ENCODE assay signal across 1 cellular context in the genomic region with DNA sequence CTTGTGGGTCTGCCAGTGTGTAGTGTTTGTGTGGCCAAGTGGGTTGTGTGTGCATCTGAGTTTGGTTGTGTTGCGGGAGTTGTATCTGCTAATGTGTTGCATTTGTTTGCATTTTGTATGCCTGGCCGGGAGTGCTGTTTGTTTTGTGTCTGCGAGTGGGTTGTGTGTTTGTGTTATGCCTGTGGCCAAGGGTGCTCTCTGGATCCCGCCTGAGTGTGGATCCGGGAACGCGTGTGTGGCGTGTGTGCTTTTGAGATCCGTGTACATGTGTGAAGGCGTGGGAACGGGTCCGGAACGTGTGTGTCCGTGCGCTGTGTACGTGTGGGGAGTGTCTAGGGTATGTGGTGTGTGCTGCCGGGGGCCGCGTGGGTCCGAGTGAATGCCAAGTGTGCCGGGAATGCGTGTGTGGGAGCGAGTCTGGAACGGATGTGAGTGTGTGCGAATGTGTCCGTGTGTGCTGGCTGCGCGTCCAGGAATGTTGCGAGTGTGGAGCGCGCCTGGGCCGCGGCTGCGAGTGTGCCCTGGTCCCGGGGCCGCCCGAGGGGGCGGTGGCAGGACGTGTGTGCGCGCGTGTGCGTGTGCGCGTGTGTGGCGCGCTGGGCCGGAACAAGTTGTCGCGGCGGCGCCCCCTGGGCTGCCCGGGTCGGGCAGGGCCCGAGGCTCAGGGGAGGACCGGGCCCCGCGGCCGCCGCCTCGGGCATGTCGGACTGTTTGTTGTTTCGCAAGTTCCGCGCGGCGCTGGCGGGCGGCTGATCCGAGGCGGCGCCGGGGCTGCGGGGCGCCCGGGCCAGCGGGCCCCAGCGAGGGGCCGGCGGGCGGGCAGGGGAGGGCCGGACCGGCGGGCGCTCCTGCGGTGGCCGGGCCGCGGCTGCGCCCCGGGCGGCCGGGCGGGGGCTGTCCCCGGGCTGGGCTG.
TF ChIP-seq lines count a peak whose summit lies in the region.

No MANE protein-coding gene starts in this region.

TF ChIP-seq in K562, 482 proteins besides CTCF, POLR2A, EP300 and RAD21 (continued from another document and continues in another):
- TF ChIP-seq, protein P1, sequence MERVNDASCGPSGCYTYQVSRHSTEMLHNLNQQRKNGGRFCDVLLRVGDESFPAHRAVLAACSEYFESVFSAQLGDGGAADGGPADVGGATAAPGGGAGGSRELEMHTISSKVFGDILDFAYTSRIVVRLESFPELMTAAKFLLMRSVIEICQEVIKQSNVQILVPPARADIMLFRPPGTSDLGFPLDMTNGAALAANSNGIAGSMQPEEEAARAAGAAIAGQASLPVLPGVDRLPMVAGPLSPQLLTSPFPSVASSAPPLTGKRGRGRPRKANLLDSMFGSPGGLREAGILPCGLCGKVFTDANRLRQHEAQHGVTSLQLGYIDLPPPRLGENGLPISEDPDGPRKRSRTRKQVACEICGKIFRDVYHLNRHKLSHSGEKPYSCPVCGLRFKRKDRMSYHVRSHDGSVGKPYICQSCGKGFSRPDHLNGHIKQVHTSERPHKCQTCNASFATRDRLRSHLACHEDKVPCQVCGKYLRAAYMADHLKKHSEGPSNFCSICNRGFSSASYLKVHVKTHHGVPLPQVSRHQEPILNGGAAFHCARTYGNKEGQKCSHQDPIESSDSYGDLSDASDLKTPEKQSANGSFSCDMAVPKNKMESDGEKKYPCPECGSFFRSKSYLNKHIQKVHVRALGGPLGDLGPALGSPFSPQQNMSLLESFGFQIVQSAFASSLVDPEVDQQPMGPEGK (CRISPR knock-in tag; IDR thresholded peaks at IDR 0.05; ENCODE audit: borderline replicate concordance), result no peak
- TF ChIP-seq ZBED1 (IDR thresholded peaks at IDR 0.05) (no peak), ZNF583 (CRISPR knock-in tag; IDR thresholded peaks at IDR 0.05) (no peak), ZNF644 (tag; IDR thresholded peaks at IDR 0.05; ENCODE audit: low read depth) (no peak), ZNF224 (CRISPR knock-in tag; IDR thresholded peaks at IDR 0.05) (no peak), ARNT (IDR thresholded peaks at IDR 0.05) (no peak), DDX20 (tag; IDR thresholded peaks at IDR 0.05; ENCODE audit: low read depth) (no peak), FOSL1 (tag; conservative IDR thresholded peaks at IDR 0.05) (no peak), KAT2B (IDR thresholded peaks at IDR 0.05; ENCODE audit: low read depth, low read length) (no peak), HLTF (IDR thresholded peaks at IDR 0.05) (no peak), CHD4 (IDR thresholded peaks at IDR 0.05; ENCODE audit: insufficient read depth, insufficient replicate concordance, low read depth, low read length, poor library complexity, severe bottlenecking) (no peak), SLC30A9 (CRISPR knock-in tag; IDR thresholded peaks at IDR 0.05) (no peak), ZZZ3 (IDR thresholded peaks at IDR 0.05) (no peak)
- TF ChIP-seq, protein P2, sequence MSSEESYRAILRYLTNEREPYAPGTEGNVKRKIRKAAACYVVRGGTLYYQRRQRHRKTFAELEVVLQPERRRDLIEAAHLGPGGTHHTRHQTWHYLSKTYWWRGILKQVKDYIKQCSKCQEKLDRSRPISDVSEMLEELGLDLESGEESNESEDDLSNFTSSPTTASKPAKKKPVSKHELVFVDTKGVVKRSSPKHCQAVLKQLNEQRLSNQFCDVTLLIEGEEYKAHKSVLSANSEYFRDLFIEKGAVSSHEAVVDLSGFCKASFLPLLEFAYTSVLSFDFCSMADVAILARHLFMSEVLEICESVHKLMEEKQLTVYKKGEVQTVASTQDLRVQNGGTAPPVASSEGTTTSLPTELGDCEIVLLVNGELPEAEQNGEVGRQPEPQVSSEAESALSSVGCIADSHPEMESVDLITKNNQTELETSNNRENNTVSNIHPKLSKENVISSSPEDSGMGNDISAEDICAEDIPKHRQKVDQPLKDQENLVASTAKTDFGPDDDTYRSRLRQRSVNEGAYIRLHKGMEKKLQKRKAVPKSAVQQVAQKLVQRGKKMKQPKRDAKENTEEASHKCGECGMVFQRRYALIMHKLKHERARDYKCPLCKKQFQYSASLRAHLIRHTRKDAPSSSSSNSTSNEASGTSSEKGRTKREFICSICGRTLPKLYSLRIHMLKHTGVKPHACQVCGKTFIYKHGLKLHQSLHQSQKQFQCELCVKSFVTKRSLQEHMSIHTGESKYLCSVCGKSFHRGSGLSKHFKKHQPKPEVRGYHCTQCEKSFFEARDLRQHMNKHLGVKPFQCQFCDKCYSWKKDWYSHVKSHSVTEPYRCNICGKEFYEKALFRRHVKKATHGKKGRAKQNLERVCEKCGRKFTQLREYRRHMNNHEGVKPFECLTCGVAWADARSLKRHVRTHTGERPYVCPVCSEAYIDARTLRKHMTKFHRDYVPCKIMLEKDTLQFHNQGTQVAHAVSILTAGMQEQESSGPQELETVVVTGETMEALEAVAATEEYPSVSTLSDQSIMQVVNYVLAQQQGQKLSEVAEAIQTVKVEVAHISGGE (CRISPR knock-in tag; IDR thresholded peaks at IDR 0.05), result no peak
- TF ChIP-seq, protein P3, sequence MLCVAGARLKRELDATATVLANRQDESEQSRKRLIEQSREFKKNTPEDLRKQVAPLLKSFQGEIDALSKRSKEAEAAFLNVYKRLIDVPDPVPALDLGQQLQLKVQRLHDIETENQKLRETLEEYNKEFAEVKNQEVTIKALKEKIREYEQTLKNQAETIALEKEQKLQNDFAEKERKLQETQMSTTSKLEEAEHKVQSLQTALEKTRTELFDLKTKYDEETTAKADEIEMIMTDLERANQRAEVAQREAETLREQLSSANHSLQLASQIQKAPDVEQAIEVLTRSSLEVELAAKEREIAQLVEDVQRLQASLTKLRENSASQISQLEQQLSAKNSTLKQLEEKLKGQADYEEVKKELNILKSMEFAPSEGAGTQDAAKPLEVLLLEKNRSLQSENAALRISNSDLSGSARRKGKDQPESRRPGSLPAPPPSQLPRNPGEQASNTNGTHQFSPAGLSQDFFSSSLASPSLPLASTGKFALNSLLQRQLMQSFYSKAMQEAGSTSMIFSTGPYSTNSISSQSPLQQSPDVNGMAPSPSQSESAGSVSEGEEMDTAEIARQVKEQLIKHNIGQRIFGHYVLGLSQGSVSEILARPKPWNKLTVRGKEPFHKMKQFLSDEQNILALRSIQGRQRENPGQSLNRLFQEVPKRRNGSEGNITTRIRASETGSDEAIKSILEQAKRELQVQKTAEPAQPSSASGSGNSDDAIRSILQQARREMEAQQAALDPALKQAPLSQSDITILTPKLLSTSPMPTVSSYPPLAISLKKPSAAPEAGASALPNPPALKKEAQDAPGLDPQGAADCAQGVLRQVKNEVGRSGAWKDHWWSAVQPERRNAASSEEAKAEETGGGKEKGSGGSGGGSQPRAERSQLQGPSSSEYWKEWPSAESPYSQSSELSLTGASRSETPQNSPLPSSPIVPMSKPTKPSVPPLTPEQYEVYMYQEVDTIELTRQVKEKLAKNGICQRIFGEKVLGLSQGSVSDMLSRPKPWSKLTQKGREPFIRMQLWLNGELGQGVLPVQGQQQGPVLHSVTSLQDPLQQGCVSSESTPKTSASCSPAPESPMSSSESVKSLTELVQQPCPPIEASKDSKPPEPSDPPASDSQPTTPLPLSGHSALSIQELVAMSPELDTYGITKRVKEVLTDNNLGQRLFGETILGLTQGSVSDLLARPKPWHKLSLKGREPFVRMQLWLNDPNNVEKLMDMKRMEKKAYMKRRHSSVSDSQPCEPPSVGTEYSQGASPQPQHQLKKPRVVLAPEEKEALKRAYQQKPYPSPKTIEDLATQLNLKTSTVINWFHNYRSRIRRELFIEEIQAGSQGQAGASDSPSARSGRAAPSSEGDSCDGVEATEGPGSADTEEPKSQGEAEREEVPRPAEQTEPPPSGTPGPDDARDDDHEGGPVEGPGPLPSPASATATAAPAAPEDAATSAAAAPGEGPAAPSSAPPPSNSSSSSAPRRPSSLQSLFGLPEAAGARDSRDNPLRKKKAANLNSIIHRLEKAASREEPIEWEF (CRISPR knock-in tag; IDR thresholded peaks at IDR 0.05), result no peak
- TF ChIP-seq, protein P4, sequence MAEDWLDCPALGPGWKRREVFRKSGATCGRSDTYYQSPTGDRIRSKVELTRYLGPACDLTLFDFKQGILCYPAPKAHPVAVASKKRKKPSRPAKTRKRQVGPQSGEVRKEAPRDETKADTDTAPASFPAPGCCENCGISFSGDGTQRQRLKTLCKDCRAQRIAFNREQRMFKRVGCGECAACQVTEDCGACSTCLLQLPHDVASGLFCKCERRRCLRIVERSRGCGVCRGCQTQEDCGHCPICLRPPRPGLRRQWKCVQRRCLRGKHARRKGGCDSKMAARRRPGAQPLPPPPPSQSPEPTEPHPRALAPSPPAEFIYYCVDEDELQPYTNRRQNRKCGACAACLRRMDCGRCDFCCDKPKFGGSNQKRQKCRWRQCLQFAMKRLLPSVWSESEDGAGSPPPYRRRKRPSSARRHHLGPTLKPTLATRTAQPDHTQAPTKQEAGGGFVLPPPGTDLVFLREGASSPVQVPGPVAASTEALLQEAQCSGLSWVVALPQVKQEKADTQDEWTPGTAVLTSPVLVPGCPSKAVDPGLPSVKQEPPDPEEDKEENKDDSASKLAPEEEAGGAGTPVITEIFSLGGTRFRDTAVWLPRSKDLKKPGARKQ (CRISPR knock-in tag; IDR thresholded peaks at IDR 0.05), result 0 out of 2 replicates have a peak, but pooled peaks have one; percentile 0
- TF ChIP-seq, protein P5, sequence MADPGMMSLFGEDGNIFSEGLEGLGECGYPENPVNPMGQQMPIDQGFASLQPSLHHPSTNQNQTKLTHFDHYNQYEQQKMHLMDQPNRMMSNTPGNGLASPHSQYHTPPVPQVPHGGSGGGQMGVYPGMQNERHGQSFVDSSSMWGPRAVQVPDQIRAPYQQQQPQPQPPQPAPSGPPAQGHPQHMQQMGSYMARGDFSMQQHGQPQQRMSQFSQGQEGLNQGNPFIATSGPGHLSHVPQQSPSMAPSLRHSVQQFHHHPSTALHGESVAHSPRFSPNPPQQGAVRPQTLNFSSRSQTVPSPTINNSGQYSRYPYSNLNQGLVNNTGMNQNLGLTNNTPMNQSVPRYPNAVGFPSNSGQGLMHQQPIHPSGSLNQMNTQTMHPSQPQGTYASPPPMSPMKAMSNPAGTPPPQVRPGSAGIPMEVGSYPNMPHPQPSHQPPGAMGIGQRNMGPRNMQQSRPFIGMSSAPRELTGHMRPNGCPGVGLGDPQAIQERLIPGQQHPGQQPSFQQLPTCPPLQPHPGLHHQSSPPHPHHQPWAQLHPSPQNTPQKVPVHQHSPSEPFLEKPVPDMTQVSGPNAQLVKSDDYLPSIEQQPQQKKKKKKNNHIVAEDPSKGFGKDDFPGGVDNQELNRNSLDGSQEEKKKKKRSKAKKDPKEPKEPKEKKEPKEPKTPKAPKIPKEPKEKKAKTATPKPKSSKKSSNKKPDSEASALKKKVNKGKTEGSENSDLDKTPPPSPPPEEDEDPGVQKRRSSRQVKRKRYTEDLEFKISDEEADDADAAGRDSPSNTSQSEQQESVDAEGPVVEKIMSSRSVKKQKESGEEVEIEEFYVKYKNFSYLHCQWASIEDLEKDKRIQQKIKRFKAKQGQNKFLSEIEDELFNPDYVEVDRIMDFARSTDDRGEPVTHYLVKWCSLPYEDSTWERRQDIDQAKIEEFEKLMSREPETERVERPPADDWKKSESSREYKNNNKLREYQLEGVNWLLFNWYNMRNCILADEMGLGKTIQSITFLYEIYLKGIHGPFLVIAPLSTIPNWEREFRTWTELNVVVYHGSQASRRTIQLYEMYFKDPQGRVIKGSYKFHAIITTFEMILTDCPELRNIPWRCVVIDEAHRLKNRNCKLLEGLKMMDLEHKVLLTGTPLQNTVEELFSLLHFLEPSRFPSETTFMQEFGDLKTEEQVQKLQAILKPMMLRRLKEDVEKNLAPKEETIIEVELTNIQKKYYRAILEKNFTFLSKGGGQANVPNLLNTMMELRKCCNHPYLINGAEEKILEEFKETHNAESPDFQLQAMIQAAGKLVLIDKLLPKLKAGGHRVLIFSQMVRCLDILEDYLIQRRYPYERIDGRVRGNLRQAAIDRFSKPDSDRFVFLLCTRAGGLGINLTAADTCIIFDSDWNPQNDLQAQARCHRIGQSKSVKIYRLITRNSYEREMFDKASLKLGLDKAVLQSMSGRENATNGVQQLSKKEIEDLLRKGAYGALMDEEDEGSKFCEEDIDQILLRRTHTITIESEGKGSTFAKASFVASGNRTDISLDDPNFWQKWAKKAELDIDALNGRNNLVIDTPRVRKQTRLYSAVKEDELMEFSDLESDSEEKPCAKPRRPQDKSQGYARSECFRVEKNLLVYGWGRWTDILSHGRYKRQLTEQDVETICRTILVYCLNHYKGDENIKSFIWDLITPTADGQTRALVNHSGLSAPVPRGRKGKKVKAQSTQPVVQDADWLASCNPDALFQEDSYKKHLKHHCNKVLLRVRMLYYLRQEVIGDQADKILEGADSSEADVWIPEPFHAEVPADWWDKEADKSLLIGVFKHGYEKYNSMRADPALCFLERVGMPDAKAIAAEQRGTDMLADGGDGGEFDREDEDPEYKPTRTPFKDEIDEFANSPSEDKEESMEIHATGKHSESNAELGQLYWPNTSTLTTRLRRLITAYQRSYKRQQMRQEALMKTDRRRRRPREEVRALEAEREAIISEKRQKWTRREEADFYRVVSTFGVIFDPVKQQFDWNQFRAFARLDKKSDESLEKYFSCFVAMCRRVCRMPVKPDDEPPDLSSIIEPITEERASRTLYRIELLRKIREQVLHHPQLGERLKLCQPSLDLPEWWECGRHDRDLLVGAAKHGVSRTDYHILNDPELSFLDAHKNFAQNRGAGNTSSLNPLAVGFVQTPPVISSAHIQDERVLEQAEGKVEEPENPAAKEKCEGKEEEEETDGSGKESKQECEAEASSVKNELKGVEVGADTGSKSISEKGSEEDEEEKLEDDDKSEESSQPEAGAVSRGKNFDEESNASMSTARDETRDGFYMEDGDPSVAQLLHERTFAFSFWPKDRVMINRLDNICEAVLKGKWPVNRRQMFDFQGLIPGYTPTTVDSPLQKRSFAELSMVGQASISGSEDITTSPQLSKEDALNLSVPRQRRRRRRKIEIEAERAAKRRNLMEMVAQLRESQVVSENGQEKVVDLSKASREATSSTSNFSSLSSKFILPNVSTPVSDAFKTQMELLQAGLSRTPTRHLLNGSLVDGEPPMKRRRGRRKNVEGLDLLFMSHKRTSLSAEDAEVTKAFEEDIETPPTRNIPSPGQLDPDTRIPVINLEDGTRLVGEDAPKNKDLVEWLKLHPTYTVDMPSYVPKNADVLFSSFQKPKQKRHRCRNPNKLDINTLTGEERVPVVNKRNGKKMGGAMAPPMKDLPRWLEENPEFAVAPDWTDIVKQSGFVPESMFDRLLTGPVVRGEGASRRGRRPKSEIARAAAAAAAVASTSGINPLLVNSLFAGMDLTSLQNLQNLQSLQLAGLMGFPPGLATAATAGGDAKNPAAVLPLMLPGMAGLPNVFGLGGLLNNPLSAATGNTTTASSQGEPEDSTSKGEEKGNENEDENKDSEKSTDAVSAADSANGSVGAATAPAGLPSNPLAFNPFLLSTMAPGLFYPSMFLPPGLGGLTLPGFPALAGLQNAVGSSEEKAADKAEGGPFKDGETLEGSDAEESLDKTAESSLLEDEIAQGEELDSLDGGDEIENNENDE (IDR thresholded peaks at IDR 0.05; ENCODE audit: low read depth, low read length), result no peak
